In the genomic region with DNA sequence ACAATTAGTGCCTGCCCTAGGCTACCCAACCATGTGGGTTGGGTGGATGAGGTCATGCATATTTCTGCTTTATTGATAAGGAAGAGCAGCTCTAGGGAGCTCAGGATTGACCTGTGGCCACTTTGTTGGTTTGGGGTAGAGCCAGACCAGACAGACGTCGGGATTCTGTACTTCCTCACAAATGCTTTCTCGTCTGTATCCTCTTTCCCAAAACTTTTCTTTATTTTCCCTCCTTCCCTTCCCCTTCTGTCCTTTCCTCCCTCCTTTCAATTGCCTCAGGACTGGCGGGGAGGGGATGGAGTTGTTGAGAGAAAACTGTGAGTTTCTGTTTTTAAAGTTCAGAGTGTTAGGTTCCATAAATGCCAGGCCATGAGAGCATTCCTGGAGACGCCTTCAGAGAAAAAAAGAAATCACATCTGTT, we compare ENCODE assay signal across 17 cellular contexts.
A peak's percentile ranks its signal among the peaks of the same experiment; 100 is the strongest.
DNase-seq lines count a peak whose midpoint lies in the region; ATAC-seq and TF ChIP-seq lines count a peak whose summit lies in the region.
"Had no signal": no experiment of that assay in that cellular context is flagged by ENCODE, and none has a peak within 500 bp of the region (broad histone marks: within the 10 kb centered on the region; RNA-seq: fewer than 3 reads in every experiment).

No MANE protein-coding gene starts in this region.

- H3K36me3 Mint-ChIP-seq in HFFc6 (ENCODE audit: low read depth): peaks cover 56% of the 10 kb centered on the region
- peaks cover 8% of the 10 kb centered on the region for H3K36me3 Mint-ChIP-seq in activated CD8-positive, alpha-beta T cell treated with anti-CD3 and anti-CD28 coated beads, Interleukin-2, amount 10 ng/mL, durations not matched to agents 7 days and 5 days (ENCODE audit: low read depth)

- peak overlapping the region; percentile 98 for H3K27ac Mint-ChIP-seq in HFFc6
- no peak overlapping the region for H3K27ac Mint-ChIP-seq in activated CD8-positive, alpha-beta T cell treated with anti-CD3 and anti-CD28 coated beads, Interleukin-2, amount 10 ng/mL, durations not matched to agents 7 days and 5 days
- H3K27ac Mint-ChIP-seq: activated B cell treated with CpG ODN at 0.5 μM for 24 hours; naive thymus-derived CD4-positive, alpha-beta T cell had no signal

- peak overlapping the region; percentile 67 for H3K4me2 ChIP-seq in smooth muscle cell

- H3K36me3 ChIP-seq in smooth muscle cell (ENCODE audit: low read depth): no peaks in the 10 kb centered on the region

- 7% methylated on average over 5 of the region's 5 CpGs for WGBS in smooth muscle cell (ENCODE audit: low lambda C conversion rate)

- peaks cover 37% of the 10 kb centered on the region for H3F3A ChIP-seq in smooth muscle cell (ENCODE audit: low read depth)

- CTCF ChIA-PET in activated CD8-positive, alpha-beta T cell treated with anti-CD3 and anti-CD28 coated beads, Interleukin-2, amount 10 ng/mL, durations not matched to agents 7 days and 5 days (lab: Charles Lee): interaction anchor here (1.0 kb wide), 1 partner anchor 56 kb away, joined by 3 read pairs; no protein-coding TSS in a partner anchor

- H3K4me3 ChIP-seq in foreskin fibroblast (ENCODE audit: low read depth in 1 of 2, low read length in 2 of 2) (peak overlapping the region in 1 of 2 donors; percentile 6), smooth muscle cell (no peak overlapping the region)

- no peak overlapping the region for H2AFZ ChIP-seq in smooth muscle cell (ENCODE audit: low read depth)

- H4K20me1 ChIP-seq in smooth muscle cell (ENCODE audit: low read depth): no peaks in the 10 kb centered on the region

- H3K27ac ChIP-seq in smooth muscle cell (ENCODE audit: low read depth): peak overlapping the region; percentile 98

- POLR2A ChIA-PET in activated CD8-positive, alpha-beta T cell treated with anti-CD3 and anti-CD28 coated beads, Interleukin-2, amount 10 ng/mL, durations not matched to agents 7 days and 5 days (lab: Charles Lee): no interaction called here

- DNase-seq in HFFc6 (peak; percentile 38), astrocyte of the hippocampus (ENCODE audit: low read depth, low spot score) (peak; percentile 36), foreskin fibroblast (peak; percentile 58 to 74), smooth muscle cell (lab: John Stamatoyannopoulos, UW; ENCODE audit: unreplicated experiment) (no peak), globus pallidus (ENCODE audit: low spot score) (no peak)
- no peak for DNase-seq in activated CD4-positive, alpha-beta T cell treated with anti-CD3 and anti-CD28 coated beads, Interleukin-2, amount 50 U/mL, for 1 hour
- DNase-seq in activated CD8-positive, alpha-beta T cell treated with anti-CD3 and anti-CD28 coated beads, Interleukin-2, amount 10 ng/mL, durations not matched to agents 7 days and 5 days: no peak
- DNase-seq: activated B cell treated with CpG ODN at 0.5 μM for 24 hours; amniotic stem cell; CD8-positive, alpha-beta memory T cell; head of caudate nucleus; left cardiac atrium; naive thymus-derived CD4-positive, alpha-beta T cell; NCI-H1105 treated with DMSO at 0.1 percent for 48 hours; NCI-H345; stimulated activated naive B cell treated with anti-CD40 and anti-IgM and Interleukin-4, amounts not matched to agents 10 μg/mL and 1 μg/mL and 100 μg/mL, for 72 hours had no signal

- no peak for TF ChIP-seq CTCF in HFFc6 (IDR thresholded peaks at IDR 0.05)
- no peak for TF ChIP-seq CTCF in foreskin fibroblast (IDR thresholded peaks at IDR 0.05; ENCODE audit: low read depth, low read length)
- TF ChIP-seq CTCF in smooth muscle cell (IDR thresholded peaks at IDR 0.05; ENCODE audit: borderline replicate concordance, insufficient read depth, poor library complexity, severe bottlenecking): no peak

- peak overlapping the region; percentile 71 for H3K4me3 Mint-ChIP-seq in HFFc6
- no peak overlapping the region for H3K4me3 Mint-ChIP-seq in activated CD8-positive, alpha-beta T cell treated with anti-CD3 and anti-CD28 coated beads, Interleukin-2, amount 10 ng/mL, durations not matched to agents 7 days and 5 days
- H3K4me3 Mint-ChIP-seq: activated B cell treated with CpG ODN at 0.5 μM for 24 hours; CD8-positive, alpha-beta memory T cell; naive thymus-derived CD4-positive, alpha-beta T cell; stimulated activated naive B cell treated with anti-CD40 and anti-IgM and Interleukin-4, amounts not matched to agents 10 μg/mL and 1 μg/mL and 100 μg/mL, for 72 hours had no signal

- no peaks in the 10 kb centered on the region for H3K9me3 Mint-ChIP-seq in HFFc6
- no peaks in the 10 kb centered on the region for H3K9me3 Mint-ChIP-seq in activated CD8-positive, alpha-beta T cell treated with anti-CD3 and anti-CD28 coated beads, Interleukin-2, amount 10 ng/mL, durations not matched to agents 7 days and 5 days (ENCODE audit: insufficient read depth)
- H3K9me3 Mint-ChIP-seq: activated B cell treated with CpG ODN at 0.5 μM for 24 hours; CD8-positive, alpha-beta memory T cell; stimulated activated naive B cell treated with anti-CD40 and anti-IgM and Interleukin-4, amounts not matched to agents 10 μg/mL and 1 μg/mL and 100 μg/mL, for 72 hours had no signal

- no peaks in the 10 kb centered on the region for H3K9me3 ChIP-seq in smooth muscle cell (replicated peaks; ENCODE audit: low read depth)

- ATAC-seq in GM21529 (IDR thresholded peaks at IDR 0.05; ENCODE audit: unreplicated experiment): no peak
- ATAC-seq in activated CD8-positive, alpha-beta T cell treated with anti-CD3 and anti-CD28 coated beads, Interleukin-2, amount 10 ng/mL, durations not matched to agents 7 days and 5 days: no peak
- ATAC-seq: naive thymus-derived CD4-positive, alpha-beta T cell; stimulated activated naive B cell treated with anti-CD40 and anti-IgM and Interleukin-4, amounts not matched to agents 10 μg/mL and 1 μg/mL and 100 μg/mL, for 72 hours had no signal

- H3K9ac ChIP-seq in smooth muscle cell (ENCODE audit: low read depth): peak overlapping the region; percentile 93

- H3K27me3 ChIP-seq in smooth muscle cell (ENCODE audit: low read depth): no peaks in the 10 kb centered on the region

- peaks cover 23% of the 10 kb centered on the region for H3K4me1 ChIP-seq in smooth muscle cell (ENCODE audit: low read depth)

- H3K79me2 ChIP-seq in smooth muscle cell (ENCODE audit: low read depth): no peaks in the 10 kb centered on the region

- peaks cover 10% of the 10 kb centered on the region for H3K27me3 Mint-ChIP-seq in HFFc6 (ENCODE audit: insufficient read depth)
- H3K27me3 Mint-ChIP-seq in activated CD8-positive, alpha-beta T cell treated with anti-CD3 and anti-CD28 coated beads, Interleukin-2, amount 10 ng/mL, durations not matched to agents 7 days and 5 days (ENCODE audit: low read depth): no peaks in the 10 kb centered on the region
- H3K27me3 Mint-ChIP-seq: activated B cell treated with CpG ODN at 0.5 μM for 24 hours; stimulated activated naive B cell treated with anti-CD40 and anti-IgM and Interleukin-4, amounts not matched to agents 10 μg/mL and 1 μg/mL and 100 μg/mL, for 72 hours had no signal

- peaks cover 100% of the 10 kb centered on the region for H3K4me1 Mint-ChIP-seq in HFFc6 (ENCODE audit: low read depth)
- peaks cover 20% of the 10 kb centered on the region for H3K4me1 Mint-ChIP-seq in activated CD8-positive, alpha-beta T cell treated with anti-CD3 and anti-CD28 coated beads, Interleukin-2, amount 10 ng/mL, durations not matched to agents 7 days and 5 days (ENCODE audit: low read depth)
- H3K4me1 Mint-ChIP-seq: activated B cell treated with CpG ODN at 0.5 μM for 24 hours had no signal

Comparison
In these comparisons a context has a peak if more than half of its experiments do, and no peak if none do; other contexts are left out.
1. DNase-seq: peak in HFFc6 (single experiment), astrocyte of the hippocampus (single experiment) and foreskin fibroblast (2 of 2); none in smooth muscle cell (single experiment), globus pallidus (single experiment), activated CD4-positive, alpha-beta T cell treated with anti-CD3 and anti-CD28 coated beads, Interleukin-2, amount 50 U/mL, for 1 hour (single experiment) and activated CD8-positive, alpha-beta T cell treated with anti-CD3 and anti-CD28 coated beads, Interleukin-2, amount 10 ng/mL, durations not matched to agents 7 days and 5 days (single experiment).